1 cellular context compared by ENCODE assay signal in the genomic region with DNA sequence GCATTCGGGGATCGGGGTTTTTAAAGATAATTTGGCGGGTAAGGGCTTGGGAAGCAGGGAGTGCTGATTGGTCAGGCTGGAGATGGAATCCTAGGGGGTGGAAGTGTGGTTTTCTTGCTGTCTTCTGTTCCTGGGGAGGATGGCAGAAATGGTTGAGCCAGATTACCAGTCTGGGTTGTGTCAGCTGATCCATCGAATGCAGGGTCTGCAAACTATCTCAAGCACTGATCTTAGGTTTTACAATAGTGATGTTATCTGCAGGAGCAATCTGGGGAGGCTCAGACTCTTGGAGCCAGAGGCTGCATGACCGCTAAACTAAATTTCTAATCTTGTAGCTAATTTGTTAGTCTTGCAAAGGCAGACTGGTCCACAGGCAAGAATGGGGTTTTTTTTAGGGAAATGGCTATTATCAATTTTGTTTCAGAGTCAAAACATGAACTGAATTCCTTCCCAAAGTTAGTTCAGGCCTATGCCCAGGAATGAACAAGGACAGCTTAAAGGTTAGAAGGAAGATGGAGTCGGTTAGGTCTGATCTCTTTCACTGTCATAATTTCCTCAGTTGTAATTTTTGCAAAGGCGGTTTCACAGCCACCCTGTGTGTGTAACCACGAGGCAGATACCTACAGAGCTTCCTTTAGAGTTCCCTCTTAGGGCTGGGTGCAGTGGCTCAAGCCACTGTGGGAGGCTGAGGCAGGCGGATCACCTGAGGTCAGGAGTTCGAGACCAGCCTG.
TF ChIP-seq lines count a peak whose summit lies in the region.

No MANE protein-coding gene starts in this region.

TF ChIP-seq in K562, 482 proteins besides CTCF, POLR2A, EP300 and RAD21 (continued from another document):
- TF ChIP-seq, protein P1, sequence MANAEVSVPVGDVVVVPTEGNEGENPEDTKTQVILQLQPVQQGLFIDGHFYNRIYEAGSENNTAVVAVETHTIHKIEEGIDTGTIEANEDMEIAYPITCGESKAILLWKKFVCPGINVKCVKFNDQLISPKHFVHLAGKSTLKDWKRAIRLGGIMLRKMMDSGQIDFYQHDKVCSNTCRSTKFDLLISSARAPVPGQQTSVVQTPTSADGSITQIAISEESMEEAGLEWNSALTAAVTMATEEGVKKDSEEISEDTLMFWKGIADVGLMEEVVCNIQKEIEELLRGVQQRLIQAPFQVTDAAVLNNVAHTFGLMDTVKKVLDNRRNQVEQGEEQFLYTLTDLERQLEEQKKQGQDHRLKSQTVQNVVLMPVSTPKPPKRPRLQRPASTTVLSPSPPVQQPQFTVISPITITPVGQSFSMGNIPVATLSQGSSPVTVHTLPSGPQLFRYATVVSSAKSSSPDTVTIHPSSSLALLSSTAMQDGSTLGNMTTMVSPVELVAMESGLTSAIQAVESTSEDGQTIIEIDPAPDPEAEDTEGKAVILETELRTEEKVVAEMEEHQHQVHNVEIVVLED (CRISPR knock-in tag; IDR thresholded peaks at IDR 0.05), result peak; percentile 50; the same call in 1 of the 2 replicates
- TF ChIP-seq SP2 (IDR thresholded peaks at IDR 0.05; ENCODE audit: extremely low read depth, low read depth, low read length, poor library complexity, severe bottlenecking) (no peak), TAF7 (tag; IDR thresholded peaks at IDR 0.05) (peak; percentile 49), TSC22D4 (tag; IDR thresholded peaks at IDR 0.05) (no peak), ZNF668 (CRISPR knock-in tag; IDR thresholded peaks at IDR 0.05) (0 out of 2 replicates have a peak, but pooled peaks have one; percentile 58), MTA1 (IDR thresholded peaks at IDR 0.05; ENCODE audit: borderline replicate concordance) (no peak), ZFP1 (CRISPR knock-in tag; IDR thresholded peaks at IDR 0.05) (peak; percentile 59; the same call in 1 of the 2 replicates), MCM7 (IDR thresholded peaks at IDR 0.05) (no peak), ERF (CRISPR knock-in tag; IDR thresholded peaks at IDR 0.05) (0 out of 2 replicates have a peak, but pooled peaks have one; percentile 22), FOXJ2 (tag; IDR thresholded peaks at IDR 0.05) (no peak), TEAD2 (tag; IDR thresholded peaks at IDR 0.05) (0 out of 2 replicates have a peak, but pooled peaks have one; percentile 22), ZNF75A (CRISPR knock-in tag; IDR thresholded peaks at IDR 0.05) (0 out of 2 replicates have a peak, but pooled peaks have one; percentile 53), ZNF384 (IDR thresholded peaks at IDR 0.05; ENCODE audit: low read depth, low read length) (no peak), NFYB (IDR thresholded peaks at IDR 0.05; ENCODE audit: extremely low read depth, insufficient read length) (peak; percentile 16), SMAD4 (CRISPR knock-in tag; conservative IDR thresholded peaks at IDR 0.05) (0 out of 2 replicates have a peak, but pooled peaks have one; percentile 30), PHTF2 (CRISPR knock-in tag; IDR thresholded peaks at IDR 0.05) (peak; percentile 39; the same call in 1 of the 2 replicates), ZNF23 (CRISPR knock-in tag; IDR thresholded peaks at IDR 0.05) (0 out of 2 replicates have a peak, but pooled peaks have one; percentile 14), ZNF41 (CRISPR knock-in tag; conservative IDR thresholded peaks at IDR 0.05) (peak; percentile 49; the same call in 1 of the 2 replicates), ZNF583 (CRISPR knock-in tag; IDR thresholded peaks at IDR 0.05) (peak; percentile 81; the same call in 1 of the 2 replicates)
- TF ChIP-seq, protein P2, sequence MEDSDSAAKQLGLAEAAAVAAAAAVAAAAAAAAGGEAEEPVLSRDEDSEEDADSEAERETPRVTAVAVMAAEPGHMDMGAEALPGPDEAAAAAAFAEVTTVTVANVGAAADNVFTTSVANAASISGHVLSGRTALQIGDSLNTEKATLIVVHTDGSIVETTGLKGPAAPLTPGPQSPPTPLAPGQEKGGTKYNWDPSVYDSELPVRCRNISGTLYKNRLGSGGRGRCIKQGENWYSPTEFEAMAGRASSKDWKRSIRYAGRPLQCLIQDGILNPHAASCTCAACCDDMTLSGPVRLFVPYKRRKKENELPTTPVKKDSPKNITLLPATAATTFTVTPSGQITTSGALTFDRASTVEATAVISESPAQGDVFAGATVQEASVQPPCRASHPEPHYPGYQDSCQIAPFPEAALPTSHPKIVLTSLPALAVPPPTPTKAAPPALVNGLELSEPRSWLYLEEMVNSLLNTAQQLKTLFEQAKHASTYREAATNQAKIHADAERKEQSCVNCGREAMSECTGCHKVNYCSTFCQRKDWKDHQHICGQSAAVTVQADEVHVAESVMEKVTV (CRISPR knock-in tag; IDR thresholded peaks at IDR 0.05), result 0 out of 2 replicates have a peak, but pooled peaks have one; percentile 4
- TF ChIP-seq, protein P3, sequence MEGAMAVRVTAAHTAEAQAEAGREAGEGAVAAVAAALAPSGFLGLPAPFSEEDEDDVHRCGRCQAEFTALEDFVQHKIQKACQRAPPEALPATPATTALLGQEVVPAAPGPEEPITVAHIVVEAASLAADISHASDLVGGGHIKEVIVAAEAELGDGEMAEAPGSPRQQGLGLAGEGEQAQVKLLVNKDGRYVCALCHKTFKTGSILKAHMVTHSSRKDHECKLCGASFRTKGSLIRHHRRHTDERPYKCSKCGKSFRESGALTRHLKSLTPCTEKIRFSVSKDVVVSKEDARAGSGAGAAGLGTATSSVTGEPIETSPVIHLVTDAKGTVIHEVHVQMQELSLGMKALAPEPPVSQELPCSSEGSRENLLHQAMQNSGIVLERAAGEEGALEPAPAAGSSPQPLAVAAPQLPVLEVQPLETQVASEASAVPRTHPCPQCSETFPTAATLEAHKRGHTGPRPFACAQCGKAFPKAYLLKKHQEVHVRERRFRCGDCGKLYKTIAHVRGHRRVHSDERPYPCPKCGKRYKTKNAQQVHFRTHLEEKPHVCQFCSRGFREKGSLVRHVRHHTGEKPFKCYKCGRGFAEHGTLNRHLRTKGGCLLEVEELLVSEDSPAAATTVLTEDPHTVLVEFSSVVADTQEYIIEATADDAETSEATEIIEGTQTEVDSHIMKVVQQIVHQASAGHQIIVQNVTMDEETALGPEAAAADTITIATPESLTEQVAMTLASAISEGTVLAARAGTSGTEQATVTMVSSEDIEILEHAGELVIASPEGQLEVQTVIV (CRISPR knock-in tag; IDR thresholded peaks at IDR 0.05; ENCODE audit: borderline replicate concordance), result peak; percentile 31; the same call in 1 of the 2 replicates
- TF ChIP-seq, protein P4, sequence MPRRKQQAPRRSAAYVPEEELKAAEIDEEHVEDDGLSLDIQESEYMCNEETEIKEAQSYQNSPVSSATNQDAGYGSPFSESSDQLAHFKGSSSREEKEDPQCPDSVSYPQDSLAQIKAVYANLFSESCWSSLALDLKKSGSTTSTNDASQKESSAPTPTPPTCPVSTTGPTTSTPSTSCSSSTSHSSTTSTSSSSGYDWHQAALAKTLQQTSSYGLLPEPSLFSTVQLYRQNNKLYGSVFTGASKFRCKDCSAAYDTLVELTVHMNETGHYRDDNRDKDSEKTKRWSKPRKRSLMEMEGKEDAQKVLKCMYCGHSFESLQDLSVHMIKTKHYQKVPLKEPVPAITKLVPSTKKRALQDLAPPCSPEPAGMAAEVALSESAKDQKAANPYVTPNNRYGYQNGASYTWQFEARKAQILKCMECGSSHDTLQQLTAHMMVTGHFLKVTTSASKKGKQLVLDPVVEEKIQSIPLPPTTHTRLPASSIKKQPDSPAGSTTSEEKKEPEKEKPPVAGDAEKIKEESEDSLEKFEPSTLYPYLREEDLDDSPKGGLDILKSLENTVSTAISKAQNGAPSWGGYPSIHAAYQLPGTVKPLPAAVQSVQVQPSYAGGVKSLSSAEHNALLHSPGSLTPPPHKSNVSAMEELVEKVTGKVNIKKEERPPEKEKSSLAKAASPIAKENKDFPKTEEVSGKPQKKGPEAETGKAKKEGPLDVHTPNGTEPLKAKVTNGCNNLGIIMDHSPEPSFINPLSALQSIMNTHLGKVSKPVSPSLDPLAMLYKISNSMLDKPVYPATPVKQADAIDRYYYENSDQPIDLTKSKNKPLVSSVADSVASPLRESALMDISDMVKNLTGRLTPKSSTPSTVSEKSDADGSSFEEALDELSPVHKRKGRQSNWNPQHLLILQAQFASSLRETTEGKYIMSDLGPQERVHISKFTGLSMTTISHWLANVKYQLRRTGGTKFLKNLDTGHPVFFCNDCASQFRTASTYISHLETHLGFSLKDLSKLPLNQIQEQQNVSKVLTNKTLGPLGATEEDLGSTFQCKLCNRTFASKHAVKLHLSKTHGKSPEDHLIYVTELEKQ (CRISPR knock-in tag; IDR thresholded peaks at IDR 0.05), result peak; percentile 76
TF ChIP-seq in K562: peak in this region for 54.
